In the genomic region with DNA sequence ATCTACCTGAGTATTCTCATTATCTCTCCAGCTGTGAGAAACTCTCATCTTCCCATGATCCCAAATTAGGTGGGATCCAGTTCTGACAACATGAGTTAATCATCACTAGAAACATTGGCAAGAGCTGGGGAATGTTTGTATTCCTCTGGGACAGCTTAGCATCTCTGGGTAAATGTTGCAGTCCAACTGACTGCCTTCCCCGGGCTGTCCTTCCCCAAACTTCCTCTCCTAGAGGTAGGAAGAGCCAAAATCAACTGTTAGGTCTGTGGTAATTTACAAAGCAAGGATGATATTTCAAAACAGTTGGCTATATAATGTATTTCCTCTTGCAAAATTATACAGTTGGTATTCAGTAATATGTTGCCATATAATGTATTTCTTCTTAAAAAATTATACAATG, we compare ENCODE assay signal across 10 cellular contexts.
DNase-seq lines count a peak whose midpoint lies in the region; ATAC-seq and TF ChIP-seq lines count a peak whose summit lies in the region.
"Had no signal": no experiment of that assay in that cellular context is flagged by ENCODE, and none has a peak within 500 bp of the region (broad histone marks: within the 10 kb centered on the region; RNA-seq: fewer than 3 reads in every experiment).

No MANE protein-coding gene starts in this region.

- intact Hi-C loops in left lung (cut with DNase I) (loop anchor here in 1 of 2 donors (10.0 kb wide), 1 partner anchor 148 kb away; a partner anchor contains a TSS), vagina (cut with DNase I) (no loop called here)

- H3K36me3 ChIP-seq in left lung (peaks cover 0 to 14% of the 10 kb centered on the region in 2 donors), vagina (peaks cover 0 to 11% of the 10 kb centered on the region in 2 donors)

- peaks cover 0 to 11% of the 10 kb centered on the region in 2 donors for H3K4me1 ChIP-seq in left lung
- H3K4me1 ChIP-seq in vagina = peaks cover 46% of the 10 kb centered on the region

- TF ChIP-seq POLR2A in vagina (IDR thresholded peaks at IDR 0.05) = no peak

- H3K27ac ChIP-seq in left lung (peak overlapping the region in 1 of 2 donors; percentile 35), vagina (peak overlapping the region; percentile 52)

- H3K27me3 ChIP-seq in left lung (no peaks in the 10 kb centered on the region), vagina (no peaks in the 10 kb centered on the region)

- H3K4me3 ChIP-seq in left lung = no peak overlapping the region
- no peak overlapping the region for H3K4me3 ChIP-seq in vagina

- TF ChIP-seq CTCF in left lung (IDR thresholded peaks at IDR 0.05) (no peak), vagina (IDR thresholded peaks at IDR 0.05) (no peak)

- peak; percentile 30 for DNase-seq in NCI-H82 (lab: John Stamatoyannopoulos, UW)
- no peak for DNase-seq in NCI-H82 treated with DMSO at 0.1 percent for 48 hours (lab: John Stamatoyannopoulos, UW; ENCODE audit: unreplicated experiment)
- DNase-seq in brain pericyte (ENCODE audit: low read depth, low spot score) = peak; percentile 33
- no peak for DNase-seq in left lung
- DNase-seq in vagina (ENCODE audit: extremely low spot score in 2 of 2) = no peak
- DNase-seq in NCI-H526 (lab: John Stamatoyannopoulos, UW) = no peak
- no peak for DNase-seq in activated naive CD4-positive, alpha-beta T cell treated with anti-CD3 and anti-CD28 coated beads, Interleukin-2, amount 50 U/mL, for 16 hours
- DNase-seq: activated CD4-positive, alpha-beta T cell treated with anti-CD3 and anti-CD28 coated beads, Interleukin-2, amount 50 U/mL, for 1 hour; MM.1S had no signal

- ATAC-seq in left lung (peak; percentile 37), HG03521 (IDR thresholded peaks at IDR 0.05; ENCODE audit: unreplicated experiment) (no peak)

- H3K9me3 ChIP-seq in left lung = no peaks in the 10 kb centered on the region
- no peaks in the 10 kb centered on the region for H3K9me3 ChIP-seq in vagina

Comparison
In these comparisons a context has a peak if more than half of its experiments do, and no peak if none do; other contexts are left out.
1. DNase-seq: peak in NCI-H82 (single experiment) and brain pericyte (single experiment); none in NCI-H82 treated with DMSO at 0.1 percent for 48 hours (single experiment), left lung (0 of 2), vagina (0 of 2), NCI-H526 (0 of 2) and activated naive CD4-positive, alpha-beta T cell treated with anti-CD3 and anti-CD28 coated beads, Interleukin-2, amount 50 U/mL, for 16 hours (single experiment).